8 cellular contexts compared by ENCODE assay signal in the genomic region with DNA sequence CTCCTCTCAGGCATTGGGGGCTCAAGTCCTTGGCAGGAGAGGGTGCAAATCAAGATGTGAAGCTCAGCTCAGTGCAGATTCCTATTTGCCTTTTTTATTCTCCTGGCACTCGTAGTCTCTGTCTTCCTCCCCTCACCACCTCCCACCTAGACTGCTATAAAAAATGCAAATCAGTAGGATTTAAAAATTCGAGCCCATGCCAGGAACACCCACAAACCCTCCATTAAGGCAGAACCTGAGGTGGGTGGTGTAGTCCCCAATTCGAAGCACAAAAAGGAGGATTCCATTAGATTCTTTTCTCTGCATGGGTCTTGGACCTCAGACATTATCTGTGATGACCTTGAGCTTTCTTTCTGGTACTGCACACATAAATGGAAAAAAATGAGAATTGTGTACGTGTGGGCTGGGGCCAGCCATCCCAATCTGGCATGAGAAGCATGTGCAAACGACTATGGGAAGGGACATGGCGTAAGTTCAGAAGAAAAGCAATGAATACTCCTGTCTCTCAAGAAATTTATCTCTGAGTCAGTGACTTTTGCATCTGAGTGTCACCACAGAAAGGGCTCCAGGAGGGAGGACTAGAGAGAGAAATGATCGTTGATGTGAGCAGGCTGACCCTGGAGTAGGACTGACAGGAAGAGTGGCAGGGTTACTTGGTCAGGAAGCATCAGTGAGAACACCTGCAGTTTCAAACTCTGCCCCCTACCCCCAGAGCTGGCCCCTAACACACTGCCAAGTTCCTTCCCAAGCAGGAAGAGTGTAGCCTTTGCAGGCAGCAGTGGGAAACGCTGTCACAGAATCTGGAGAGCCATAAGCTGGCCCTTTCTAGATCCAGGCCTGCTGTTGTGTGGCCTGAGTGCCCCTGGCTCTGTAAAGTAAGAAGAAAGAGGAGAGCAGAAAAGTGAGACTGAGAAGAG. TPM values are rescaled to one million over a fixed set of nuclear protein-coding genes. Genes with fewer than 3 reads are reported as not detected.
DNase-seq lines count a peak whose midpoint lies in the region; ATAC-seq and TF ChIP-seq lines count a peak whose summit lies in the region.

No MANE protein-coding gene starts in this region.

- H3K14ac ChIP-seq in mesenchymal stem cell (ENCODE audit: low read length in 2 of 2): peak overlapping the region in 1 of 2 experiments; percentile 47

- H3K23ac ChIP-seq in mesenchymal stem cell (ENCODE audit: low read length in 2 of 2): peak overlapping the region in 1 of 2 experiments; percentile 51

- peak overlapping the region in 1 of 2 experiments; percentile 45 for H3K4ac ChIP-seq in mesenchymal stem cell (ENCODE audit: low read depth in 1 of 2, low read length in 2 of 2)

- H3K27me3 ChIP-seq in heart left ventricle (peaks cover 0 to 8% (median 0%) of the 10 kb centered on the region in 9 donors), mesenchymal stem cell (ENCODE audit: control insufficient read depth in 1 of 2, insufficient read depth in 1 of 2, low read length in 2 of 2) (no peaks in the 10 kb centered on the region), upper lobe of left lung (no peaks in the 10 kb centered on the region)

- DNase-seq in heart left ventricle (peak in 1 of 5 donors; percentile 3), left ventricle myocardium superior (no peak), mesenchymal stem cell (peak; percentile 55), upper lobe of left lung (no peak), LoVo (ENCODE audit: low spot score) (no peak)

- H2BK120ac ChIP-seq in mesenchymal stem cell (ENCODE audit: low read depth, low read length): no peak overlapping the region

- H2BK12ac ChIP-seq in mesenchymal stem cell (ENCODE audit: low read length in 2 of 2): peak overlapping the region in 1 of 2 experiments; percentile 42

- peak overlapping the region in 1 of 2 experiments; percentile 87 for H3K18ac ChIP-seq in mesenchymal stem cell (ENCODE audit: low read depth in 1 of 2, low read length in 2 of 2)

- H2BK15ac ChIP-seq in mesenchymal stem cell (ENCODE audit: low read depth, poor library complexity, severe bottlenecking): no peak overlapping the region

- TF ChIP-seq CTCF in heart left ventricle (IDR thresholded peaks at IDR 0.05): no peak
- TF ChIP-seq CTCF in upper lobe of left lung (IDR thresholded peaks at IDR 0.05): no peak

- H2BK5ac ChIP-seq in mesenchymal stem cell (ENCODE audit: low read depth, low read length, poor library complexity, severe bottlenecking): no peak overlapping the region

- H3K4me1 ChIP-seq in heart left ventricle (peaks cover 23 to 80% (median 68%) of the 10 kb centered on the region in 12 donors), mesenchymal stem cell (ENCODE audit: control insufficient read depth, insufficient read depth, low read depth, low read length) (peaks cover 28% of the 10 kb centered on the region), upper lobe of left lung (peaks cover 40 to 59% (median 46%) of the 10 kb centered on the region in 4 donors)

- TF ChIP-seq EP300 in upper lobe of left lung (IDR thresholded peaks at IDR 0.05): no peak

- H3K79me1 ChIP-seq in mesenchymal stem cell (replicated peaks; ENCODE audit: low read length, poor library complexity, severe bottlenecking): peaks cover 18% of the 10 kb centered on the region

- H3K4me3 ChIP-seq in heart left ventricle (peak overlapping the region; percentile 61 to 95 (median 80)), mesenchymal stem cell (ENCODE audit: insufficient read depth in 1 of 2, low read depth in 1 of 2, low read length in 2 of 2) (peak overlapping the region in 1 of 2 experiments; percentile 89), upper lobe of left lung (peak overlapping the region in 3 of 4 donors; percentile 46 to 68 (median 59))

- no peak overlapping the region for H4K91ac ChIP-seq in mesenchymal stem cell (ENCODE audit: low read length)

- H3K9me3 ChIP-seq in heart left ventricle (no peaks in the 10 kb centered on the region), mesenchymal stem cell (ENCODE audit: control insufficient read depth, low read length) (no peaks in the 10 kb centered on the region), upper lobe of left lung (no peaks in the 10 kb centered on the region)

- WGBS in heart left ventricle, 4 donors: 27 to 35% (median 32%) methylated on average over 8 of the region's 8 CpGs
- WGBS in mesenchymal stem cell: 51% methylated on average over 8 of the region's 8 CpGs
- 63 to 66% methylated on average over 8 of the region's 8 CpGs for WGBS in upper lobe of left lung, 2 donors

- no peak overlapping the region for H2AK5ac ChIP-seq in mesenchymal stem cell (ENCODE audit: low read length, severe bottlenecking)

- intact Hi-C loops in heart left ventricle (cut with DNase I): loop anchor here in 2 of 10 donors (2.0 kb wide), 1 partner anchor 17 kb away; no protein-coding TSS in a partner anchor
- intact Hi-C loops in left ventricle myocardium superior (cut with micrococcal nuclease): no loop called here

- no peak for TF ChIP-seq POLR2A in heart left ventricle (IDR thresholded peaks at IDR 0.05)
- TF ChIP-seq POLR2A in upper lobe of left lung (IDR thresholded peaks at IDR 0.05): no peak

- H3K27ac ChIP-seq in heart left ventricle: peak overlapping the region; percentile 92 to 100 (median 98)
- peak overlapping the region; percentile 78 for H3K27ac ChIP-seq in angular gyrus (ENCODE audit: low read depth, low read length)
- H3K27ac ChIP-seq in mesenchymal stem cell (ENCODE audit: low read length, poor library complexity, severe bottlenecking): peak overlapping the region; percentile 18
- H3K27ac ChIP-seq in upper lobe of left lung: peak overlapping the region; percentile 75 to 94 (median 90)

- peak overlapping the region; percentile 98 for H3K4me2 ChIP-seq in mesenchymal stem cell (ENCODE audit: low read length, poor library complexity, severe bottlenecking)

- ATAC-seq in heart left ventricle (no peak), left ventricle myocardium superior (no peak), upper lobe of left lung (ENCODE audit: low FRiP score in 2 of 2) (no peak), HG03045 (IDR thresholded peaks at IDR 0.05; ENCODE audit: unreplicated experiment) (no peak), HG03354 (IDR thresholded peaks at IDR 0.05; ENCODE audit: poor library complexity, severe bottlenecking, unreplicated experiment) (no peak)

- H3K36me3 ChIP-seq in heart left ventricle (peaks cover 0 to 8% (median 2%) of the 10 kb centered on the region in 9 donors), mesenchymal stem cell (ENCODE audit: control insufficient read depth in 1 of 2, insufficient read depth in 2 of 2, low read depth in 1 of 2, low read length in 2 of 2) (peaks cover 4 to 13% of the 10 kb centered on the region in 2 experiments), upper lobe of left lung (no peaks in the 10 kb centered on the region)

- H3K9ac ChIP-seq in mesenchymal stem cell (ENCODE audit: low read length): peak overlapping the region; percentile 98

- no peak overlapping the region for H4K8ac ChIP-seq in mesenchymal stem cell (ENCODE audit: low read length)

- H2AFZ ChIP-seq in mesenchymal stem cell (ENCODE audit: low read depth, low read length): no peak overlapping the region

RNA-seq across cellular contexts. Expression of a gene that starts 1.7 kb away (rescaled TPM):
- total RNA-seq in heart left ventricle (10 to 100 TPM; 10.1 to 33.2 (median 14.0) TPM), left ventricle myocardium superior (23.1 TPM), upper lobe of left lung (10 to 100 TPM in 1 of 6 donors, 1 to 10 TPM in 5; 4.5 to 11.5 (median 7.4) TPM)
- 10 to 100 TPM in 1 of 2 donors, 1 to 10 TPM in 1; 9.0 to 14.5 TPM for polyA plus RNA-seq in heart left ventricle
- polyA plus RNA-seq in mesenchymal stem cell (2013, experiment 1 of 2): 4.3 TPM
- 3.7 TPM for polyA plus RNA-seq in mesenchymal stem cell (2013, experiment 2 of 2)

RNA-seq across cellular contexts. Expression of a gene that starts 18.2 kb away (rescaled TPM):
- total RNA-seq in heart left ventricle: 10 to 100 TPM in 2 of 9 donors, 1 to 10 TPM in 7; 5.7 to 12.9 (median 7.4) TPM
- polyA plus RNA-seq in heart left ventricle: 1 to 10 TPM; 2.9 to 7.3 TPM
- 7.1 TPM for total RNA-seq in left ventricle myocardium superior
- 8.2 TPM for polyA plus RNA-seq in mesenchymal stem cell (2013, experiment 1 of 2)
- 9.0 TPM for polyA plus RNA-seq in mesenchymal stem cell (2013, experiment 2 of 2)
- 10 to 100 TPM in 2 of 6 donors, 1 to 10 TPM in 4; 7.9 to 18.5 (median 9.2) TPM for total RNA-seq in upper lobe of left lung

Comparison
In these comparisons a context has a peak if more than half of its experiments do, and no peak if none do; other contexts are left out.
1. H3K27ac ChIP-seq: peak in every context shown above with its lines; median percentile 98 in heart left ventricle; 90 in upper lobe of left lung; 78 in angular gyrus; 18 in mesenchymal stem cell.